In the genomic region with DNA sequence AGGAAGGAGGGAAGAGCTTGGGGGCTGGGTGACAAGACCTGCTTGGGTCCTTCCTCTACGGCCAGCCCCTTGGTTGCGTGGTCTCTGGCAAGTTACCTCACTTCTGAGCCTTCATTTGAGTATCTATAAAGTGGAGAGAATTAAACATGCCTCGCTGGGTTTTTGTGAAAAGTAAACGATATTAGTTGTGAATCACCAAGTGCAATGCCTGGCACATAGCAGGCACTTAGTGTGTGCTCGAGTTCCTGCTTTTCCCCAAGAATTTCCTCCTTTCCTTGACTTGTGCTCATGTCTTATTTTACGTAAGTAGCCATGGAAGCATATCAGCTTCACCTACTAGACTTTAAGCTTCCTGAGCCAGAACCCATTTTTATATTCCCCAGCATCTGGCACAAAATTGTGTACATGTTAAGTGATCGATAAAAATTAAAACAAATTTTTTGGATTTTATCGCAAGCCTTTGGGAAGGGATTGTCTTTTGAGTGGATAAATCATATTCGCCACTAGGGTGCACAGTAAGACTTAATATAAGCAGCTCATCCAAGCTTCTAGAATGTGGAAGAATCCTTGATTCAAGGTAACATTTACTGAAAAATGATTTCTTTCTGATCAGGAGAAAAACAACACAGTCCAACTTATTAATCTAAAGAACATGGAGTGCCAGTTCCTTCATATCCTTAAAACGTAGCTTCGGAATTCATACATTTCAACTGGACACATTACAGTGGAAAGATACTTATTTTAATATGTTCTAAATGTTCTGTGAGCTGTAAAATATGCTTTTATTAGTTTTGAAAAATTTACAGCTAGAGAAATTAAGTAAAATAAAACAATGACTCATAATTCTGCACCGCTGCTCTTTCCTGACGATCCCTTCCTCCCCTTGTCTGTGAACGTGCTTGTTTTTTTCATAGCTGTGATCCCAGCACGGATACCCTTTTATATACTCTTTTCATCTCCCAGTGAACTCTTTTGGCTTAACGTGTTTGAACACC, we compare ENCODE assay signal across 7 cellular contexts.
DNase-seq lines count a peak whose midpoint lies in the region; FAIRE-seq and TF ChIP-seq lines count a peak whose summit lies in the region.

No MANE protein-coding gene starts in this region.

- DNase-seq in NCI-H2227 treated with DMSO at 0.1 percent for 48 hours (lab: John Stamatoyannopoulos, UW) = peak; percentile 42
- DNase-seq in nephron progenitor cell = no peak
- DNase-seq in NCI-H146 treated with DMSO at 0.1 percent for 48 hours (lab: John Stamatoyannopoulos, UW; ENCODE audit: unreplicated experiment) = no peak
- no peak for DNase-seq in germinal center (ENCODE audit: low spot score)
- DNase-seq in activated gamma-delta T cell treated with Interleukin-2 at 50 U/mL for 16 hours = no peak

- peaks cover 3% of the 10 kb centered on the region for H3K27me3 Mint-ChIP-seq in nephron progenitor cell (ENCODE audit: low read depth, poor library complexity)

- H3K9me3 Mint-ChIP-seq in nephron progenitor cell = no peaks in the 10 kb centered on the region

- H3K36me3 Mint-ChIP-seq in nephron progenitor cell (ENCODE audit: low read depth) = no peaks in the 10 kb centered on the region

- TF ChIP-seq CTCF in GM12872 (IDR thresholded peaks at IDR 0.05; ENCODE audit: insufficient read depth, low read depth, low read length) (peak; percentile 21; the same call in 1 of the 3 replicates), nephron progenitor cell (IDR thresholded peaks at IDR 0.05) (peak; percentile 40)

- H3K27ac Mint-ChIP-seq in nephron progenitor cell = no peak overlapping the region

- peaks cover 78% of the 10 kb centered on the region for H3K4me1 Mint-ChIP-seq in nephron progenitor cell

- no peak overlapping the region for H3K4me3 Mint-ChIP-seq in nephron progenitor cell

- FAIRE-seq in colon (lab: Jason Lieb, UNC) = peak; percentile 49
